1 cellular context compared by ENCODE assay signal in the genomic region with DNA sequence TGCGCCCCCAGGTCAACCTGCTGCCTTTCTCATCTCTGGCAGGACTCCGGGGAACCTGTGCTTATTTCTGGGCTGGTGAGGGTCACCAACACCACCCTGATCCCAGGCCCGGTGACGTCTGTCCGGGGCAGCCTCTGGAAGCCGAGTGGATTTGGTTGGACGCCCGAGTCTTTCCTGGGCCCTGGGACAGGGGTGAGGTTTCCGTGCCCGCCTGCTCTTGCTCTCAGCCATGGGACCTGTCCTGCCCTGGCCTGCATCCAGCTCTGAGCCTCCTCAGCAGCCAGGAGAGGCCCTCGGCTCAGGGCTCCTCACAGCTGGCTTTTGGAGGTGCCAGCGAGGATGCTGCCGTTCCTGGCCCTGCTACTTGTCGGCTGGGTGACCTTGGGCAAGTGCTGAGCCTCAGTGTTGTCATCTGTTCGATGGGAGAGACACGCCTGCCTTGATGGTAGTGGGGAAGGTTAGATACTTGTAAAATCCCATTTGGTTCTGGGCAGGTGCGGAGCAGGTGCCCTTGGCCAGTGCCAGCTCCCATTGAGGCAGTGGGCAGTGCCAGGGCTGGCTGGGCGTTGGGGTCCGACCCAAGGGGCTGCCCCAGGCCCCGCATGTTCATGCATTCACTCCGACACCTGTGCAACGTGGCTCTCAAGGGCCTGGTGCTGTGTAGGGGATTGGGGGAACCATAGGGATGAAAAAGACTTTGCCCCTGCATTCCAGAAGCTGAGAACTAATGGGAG.
TF ChIP-seq lines count a peak whose summit lies in the region.

No MANE protein-coding gene starts in this region.

TF ChIP-seq in HepG2, 621 proteins besides CTCF, POLR2A, EP300 and RAD21 (continued from another document):
- TF ChIP-seq, protein P1, sequence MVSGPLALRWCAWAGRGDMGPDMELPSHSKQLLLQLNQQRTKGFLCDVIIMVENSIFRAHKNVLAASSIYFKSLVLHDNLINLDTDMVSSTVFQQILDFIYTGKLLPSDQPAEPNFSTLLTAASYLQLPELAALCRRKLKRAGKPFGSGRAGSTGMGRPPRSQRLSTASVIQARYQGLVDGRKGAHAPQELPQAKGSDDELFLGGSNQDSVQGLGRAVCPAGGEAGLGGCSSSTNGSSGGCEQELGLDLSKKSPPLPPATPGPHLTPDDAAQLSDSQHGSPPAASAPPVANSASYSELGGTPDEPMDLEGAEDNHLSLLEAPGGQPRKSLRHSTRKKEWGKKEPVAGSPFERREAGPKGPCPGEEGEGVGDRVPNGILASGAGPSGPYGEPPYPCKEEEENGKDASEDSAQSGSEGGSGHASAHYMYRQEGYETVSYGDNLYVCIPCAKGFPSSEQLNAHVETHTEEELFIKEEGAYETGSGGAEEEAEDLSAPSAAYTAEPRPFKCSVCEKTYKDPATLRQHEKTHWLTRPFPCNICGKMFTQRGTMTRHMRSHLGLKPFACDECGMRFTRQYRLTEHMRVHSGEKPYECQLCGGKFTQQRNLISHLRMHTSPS (CRISPR knock-in tag; IDR thresholded peaks at IDR 0.05; ENCODE audit: low read depth): 0 out of 2 replicates have a peak, but pooled peaks have one; percentile 11
- TF ChIP-seq ZNF788 (CRISPR knock-in tag; IDR thresholded peaks at IDR 0.05; ENCODE audit: borderline replicate concordance) (no peak), ZNF629 (CRISPR knock-in tag; conservative IDR thresholded peaks at IDR 0.05) (0 out of 2 replicates have a peak, but pooled peaks have one; percentile 22), RAD51 (IDR thresholded peaks at IDR 0.05; ENCODE audit: borderline replicate concordance) (no peak), E2F1 (CRISPR knock-in tag; IDR thresholded peaks at IDR 0.05) (0 out of 2 replicates have a peak, but pooled peaks have one; percentile 16), ZNF740 (CRISPR knock-in tag; IDR thresholded peaks at IDR 0.05) (no peak), ELF4 (CRISPR knock-in tag; IDR thresholded peaks at IDR 0.05; ENCODE audit: borderline replicate concordance) (no peak), ZNF792 (CRISPR knock-in tag; IDR thresholded peaks at IDR 0.05) (no peak), NFYB (CRISPR knock-in tag; IDR thresholded peaks at IDR 0.05) (no peak), ZNF260 (CRISPR knock-in tag; IDR thresholded peaks at IDR 0.05; ENCODE audit: borderline replicate concordance, low read depth) (no peak), ZNF670 (CRISPR knock-in tag; IDR thresholded peaks at IDR 0.05; ENCODE audit: borderline replicate concordance) (no peak), HNF4G (IDR thresholded peaks at IDR 0.05; ENCODE audit: borderline replicate concordance, low read depth, low read length) (no peak), HNF4G (CRISPR knock-in tag; IDR thresholded peaks at IDR 0.05; ENCODE audit: borderline replicate concordance, low read depth) (0 out of 2 replicates have a peak, but pooled peaks have one; percentile 8), YEATS4 (CRISPR knock-in tag; IDR thresholded peaks at IDR 0.05; ENCODE audit: borderline replicate concordance) (no peak), KDM4B (CRISPR knock-in tag; IDR thresholded peaks at IDR 0.05) (no peak), NRL (CRISPR knock-in tag; IDR thresholded peaks at IDR 0.05; ENCODE audit: borderline replicate concordance) (no peak; the same call in 1 of the 2 replicates), ZC3H13 (CRISPR knock-in tag; IDR thresholded peaks at IDR 0.05) (no peak), ZBTB20 (CRISPR knock-in tag; IDR thresholded peaks at IDR 0.05; ENCODE audit: borderline replicate concordance, low read depth) (no peak), KDM3A (CRISPR knock-in tag; IDR thresholded peaks at IDR 0.05; ENCODE audit: low read depth) (no peak), ZFP90 (CRISPR knock-in tag; IDR thresholded peaks at IDR 0.05; ENCODE audit: borderline replicate concordance) (0 out of 2 replicates have a peak, but pooled peaks have one; percentile 1), ZNF687 (CRISPR knock-in tag; IDR thresholded peaks at IDR 0.05) (peak; percentile 12; the same call in 1 of the 2 replicates), ZNF709 (CRISPR knock-in tag; IDR thresholded peaks at IDR 0.05) (no peak), ZMYM3 (CRISPR knock-in tag; IDR thresholded peaks at IDR 0.05) (0 out of 2 replicates have a peak, but pooled peaks have one; percentile 11), AHR (CRISPR knock-in tag; IDR thresholded peaks at IDR 0.05) (0 out of 2 replicates have a peak, but pooled peaks have one; percentile 11)
- TF ChIP-seq, protein P2, sequence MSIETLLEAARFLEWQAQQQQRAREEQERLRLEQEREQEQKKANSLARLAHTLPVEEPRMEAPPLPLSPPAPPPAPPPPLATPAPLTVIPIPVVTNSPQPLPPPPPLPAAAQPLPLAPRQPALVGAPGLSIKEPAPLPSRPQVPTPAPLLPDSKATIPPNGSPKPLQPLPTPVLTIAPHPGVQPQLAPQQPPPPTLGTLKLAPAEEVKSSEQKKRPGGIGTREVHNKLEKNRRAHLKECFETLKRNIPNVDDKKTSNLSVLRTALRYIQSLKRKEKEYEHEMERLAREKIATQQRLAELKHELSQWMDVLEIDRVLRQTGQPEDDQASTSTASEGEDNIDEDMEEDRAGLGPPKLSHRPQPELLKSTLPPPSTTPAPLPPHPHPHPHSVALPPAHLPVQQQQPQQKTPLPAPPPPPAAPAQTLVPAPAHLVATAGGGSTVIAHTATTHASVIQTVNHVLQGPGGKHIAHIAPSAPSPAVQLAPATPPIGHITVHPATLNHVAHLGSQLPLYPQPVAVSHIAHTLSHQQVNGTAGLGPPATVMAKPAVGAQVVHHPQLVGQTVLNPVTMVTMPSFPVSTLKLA (IDR thresholded peaks at IDR 0.05): no peak
- TF ChIP-seq, protein P3, sequence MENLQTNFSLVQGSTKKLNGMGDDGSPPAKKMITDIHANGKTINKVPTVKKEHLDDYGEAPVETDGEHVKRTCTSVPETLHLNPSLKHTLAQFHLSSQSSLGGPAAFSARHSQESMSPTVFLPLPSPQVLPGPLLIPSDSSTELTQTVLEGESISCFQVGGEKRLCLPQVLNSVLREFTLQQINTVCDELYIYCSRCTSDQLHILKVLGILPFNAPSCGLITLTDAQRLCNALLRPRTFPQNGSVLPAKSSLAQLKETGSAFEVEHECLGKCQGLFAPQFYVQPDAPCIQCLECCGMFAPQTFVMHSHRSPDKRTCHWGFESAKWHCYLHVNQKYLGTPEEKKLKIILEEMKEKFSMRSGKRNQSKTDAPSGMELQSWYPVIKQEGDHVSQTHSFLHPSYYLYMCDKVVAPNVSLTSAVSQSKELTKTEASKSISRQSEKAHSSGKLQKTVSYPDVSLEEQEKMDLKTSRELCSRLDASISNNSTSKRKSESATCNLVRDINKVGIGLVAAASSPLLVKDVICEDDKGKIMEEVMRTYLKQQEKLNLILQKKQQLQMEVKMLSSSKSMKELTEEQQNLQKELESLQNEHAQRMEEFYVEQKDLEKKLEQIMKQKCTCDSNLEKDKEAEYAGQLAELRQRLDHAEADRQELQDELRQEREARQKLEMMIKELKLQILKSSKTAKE (CRISPR knock-in tag; IDR thresholded peaks at IDR 0.05; ENCODE audit: borderline replicate concordance): no peak
- TF ChIP-seq, protein P4, sequence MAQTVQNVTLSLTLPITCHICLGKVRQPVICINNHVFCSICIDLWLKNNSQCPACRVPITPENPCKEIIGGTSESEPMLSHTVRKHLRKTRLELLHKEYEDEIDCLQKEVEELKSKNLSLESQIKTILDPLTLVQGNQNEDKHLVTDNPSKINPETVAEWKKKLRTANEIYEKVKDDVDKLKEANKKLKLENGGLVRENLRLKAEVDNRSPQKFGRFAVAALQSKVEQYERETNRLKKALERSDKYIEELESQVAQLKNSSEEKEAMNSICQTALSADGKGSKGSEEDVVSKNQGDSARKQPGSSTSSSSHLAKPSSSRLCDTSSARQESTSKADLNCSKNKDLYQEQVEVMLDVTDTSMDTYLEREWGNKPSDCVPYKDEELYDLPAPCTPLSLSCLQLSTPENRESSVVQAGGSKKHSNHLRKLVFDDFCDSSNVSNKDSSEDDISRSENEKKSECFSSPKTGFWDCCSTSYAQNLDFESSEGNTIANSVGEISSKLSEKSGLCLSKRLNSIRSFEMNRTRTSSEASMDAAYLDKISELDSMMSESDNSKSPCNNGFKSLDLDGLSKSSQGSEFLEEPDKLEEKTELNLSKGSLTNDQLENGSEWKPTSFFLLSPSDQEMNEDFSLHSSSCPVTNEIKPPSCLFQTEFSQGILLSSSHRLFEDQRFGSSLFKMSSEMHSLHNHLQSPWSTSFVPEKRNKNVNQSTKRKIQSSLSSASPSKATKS (CRISPR knock-in tag; IDR thresholded peaks at IDR 0.05): no peak
- TF ChIP-seq, protein P5, sequence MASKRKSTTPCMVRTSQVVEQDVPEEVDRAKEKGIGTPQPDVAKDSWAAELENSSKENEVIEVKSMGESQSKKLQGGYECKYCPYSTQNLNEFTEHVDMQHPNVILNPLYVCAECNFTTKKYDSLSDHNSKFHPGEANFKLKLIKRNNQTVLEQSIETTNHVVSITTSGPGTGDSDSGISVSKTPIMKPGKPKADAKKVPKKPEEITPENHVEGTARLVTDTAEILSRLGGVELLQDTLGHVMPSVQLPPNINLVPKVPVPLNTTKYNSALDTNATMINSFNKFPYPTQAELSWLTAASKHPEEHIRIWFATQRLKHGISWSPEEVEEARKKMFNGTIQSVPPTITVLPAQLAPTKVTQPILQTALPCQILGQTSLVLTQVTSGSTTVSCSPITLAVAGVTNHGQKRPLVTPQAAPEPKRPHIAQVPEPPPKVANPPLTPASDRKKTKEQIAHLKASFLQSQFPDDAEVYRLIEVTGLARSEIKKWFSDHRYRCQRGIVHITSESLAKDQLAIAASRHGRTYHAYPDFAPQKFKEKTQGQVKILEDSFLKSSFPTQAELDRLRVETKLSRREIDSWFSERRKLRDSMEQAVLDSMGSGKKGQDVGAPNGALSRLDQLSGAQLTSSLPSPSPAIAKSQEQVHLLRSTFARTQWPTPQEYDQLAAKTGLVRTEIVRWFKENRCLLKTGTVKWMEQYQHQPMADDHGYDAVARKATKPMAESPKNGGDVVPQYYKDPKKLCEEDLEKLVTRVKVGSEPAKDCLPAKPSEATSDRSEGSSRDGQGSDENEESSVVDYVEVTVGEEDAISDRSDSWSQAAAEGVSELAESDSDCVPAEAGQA (IDR thresholded peaks at IDR 0.05; ENCODE audit: low read depth): no peak
- TF ChIP-seq, protein P5 (CRISPR knock-in tag; IDR thresholded peaks at IDR 0.05; ENCODE audit: borderline replicate concordance): no peak
